In genomic region chr14:103121846-103122577, GRCh38 we compare ENCODE assay signal across 1 cellular context.
A peak's percentile ranks its signal among the peaks of the same experiment; 100 is the strongest.
TF ChIP-seq lines count a peak whose summit lies in the region.

No MANE protein-coding gene starts in this region.

TF ChIP-seq in A549, 52 proteins besides CTCF, POLR2A, EP300 and RAD21 (continued from another document):
- TF ChIP-seq REST (IDR thresholded peaks at IDR 0.05), result no peak
- TF ChIP-seq CBX2 (IDR thresholded peaks at IDR 0.05; ENCODE audit: borderline replicate concordance, low read depth), result no peak
- no peak for TF ChIP-seq KDM1A (IDR thresholded peaks at IDR 0.05; ENCODE audit: low read depth)
- TF ChIP-seq ESRRA (IDR thresholded peaks at IDR 0.05; ENCODE audit: borderline replicate concordance, low read length), result no peak
- no peak for TF ChIP-seq USF2 (IDR thresholded peaks at IDR 0.05)
- TF ChIP-seq TFCP2L1 (CRISPR knock-in tag; IDR thresholded peaks at IDR 0.05), result no peak; the same call in 1 of the 2 replicates
- TF ChIP-seq HMGXB4 (CRISPR knock-in tag; IDR thresholded peaks at IDR 0.05; ENCODE audit: borderline replicate concordance), result no peak
- no peak for TF ChIP-seq PHF8 (IDR thresholded peaks at IDR 0.05; ENCODE audit: borderline replicate concordance, low read depth)
- peak; percentile 89 to 90 for TF ChIP-seq CEBPB (IDR thresholded peaks at IDR 0.05)
- 0 out of 2 replicates have a peak, but pooled peaks have one; percentile 10 for TF ChIP-seq MYC (IDR thresholded peaks at IDR 0.05; ENCODE audit: borderline replicate concordance, low read length)
- no peak for TF ChIP-seq ZSCAN20 (CRISPR knock-in tag; IDR thresholded peaks at IDR 0.05)
- no peak for TF ChIP-seq HES2 (IDR thresholded peaks at IDR 0.05)
- no peak for TF ChIP-seq HOXB13 (CRISPR knock-in tag; IDR thresholded peaks at IDR 0.05; ENCODE audit: low read depth)
- no peak for TF ChIP-seq RARB (CRISPR knock-in tag; IDR thresholded peaks at IDR 0.05)
